ENCODE assay signal across 1 cellular context in genomic region chr16:67537636-67538591, GRCh38.
TF ChIP-seq lines count a peak whose summit lies in the region.

No MANE protein-coding gene starts in this region.

TF ChIP-seq in HepG2, 621 proteins besides CTCF, POLR2A, EP300 and RAD21 (continued from another document and continues in another):
- no peak for TF ChIP-seq HMG20B (CRISPR knock-in tag; conservative IDR thresholded peaks at IDR 0.05)
- TF ChIP-seq PBX3 (CRISPR knock-in tag; IDR thresholded peaks at IDR 0.05; ENCODE audit: borderline replicate concordance): no peak
- TF ChIP-seq NCOA1 (CRISPR knock-in tag; IDR thresholded peaks at IDR 0.05): 0 out of 2 replicates have a peak, but pooled peaks have one; percentile 29
- no peak for TF ChIP-seq ZNF18 (CRISPR knock-in tag; IDR thresholded peaks at IDR 0.05; ENCODE audit: insufficient replicate concordance)
- TF ChIP-seq KDM4B (CRISPR knock-in tag; IDR thresholded peaks at IDR 0.05): no peak
- TF ChIP-seq TEAD2 (CRISPR knock-in tag; IDR thresholded peaks at IDR 0.05): no peak
- TF ChIP-seq ZSCAN9 (CRISPR knock-in tag; IDR thresholded peaks at IDR 0.05; ENCODE audit: borderline replicate concordance): no peak
- TF ChIP-seq NAIF1 (CRISPR knock-in tag; IDR thresholded peaks at IDR 0.05; ENCODE audit: borderline replicate concordance): no peak
- no peak for TF ChIP-seq ZNF335 (CRISPR knock-in tag; IDR thresholded peaks at IDR 0.05)
- TF ChIP-seq ZNF660 (CRISPR knock-in tag; IDR thresholded peaks at IDR 0.05; ENCODE audit: borderline replicate concordance, low read depth): no peak
- TF ChIP-seq RXRB (CRISPR knock-in tag; IDR thresholded peaks at IDR 0.05; ENCODE audit: borderline replicate concordance): peak; percentile 33; the same call in 1 of the 2 replicates
- TF ChIP-seq ZSCAN5A (CRISPR knock-in tag; IDR thresholded peaks at IDR 0.05; ENCODE audit: borderline replicate concordance): no peak
- no peak for TF ChIP-seq WIZ (CRISPR knock-in tag; IDR thresholded peaks at IDR 0.05)
- no peak for TF ChIP-seq CENPX (CRISPR knock-in tag; IDR thresholded peaks at IDR 0.05)
- TF ChIP-seq NBN (conservative IDR thresholded peaks at IDR 0.05): no peak
- TF ChIP-seq ESRRA (CRISPR knock-in tag; IDR thresholded peaks at IDR 0.05; ENCODE audit: low read depth): no peak; the same call in 1 of the 2 replicates
- TF ChIP-seq SNAPC2 (CRISPR knock-in tag; IDR thresholded peaks at IDR 0.05): no peak
- TF ChIP-seq ZBTB42 (CRISPR knock-in tag; IDR thresholded peaks at IDR 0.05): no peak
- no peak for TF ChIP-seq SAFB2 (CRISPR knock-in tag; IDR thresholded peaks at IDR 0.05; ENCODE audit: borderline replicate concordance, low read depth)
- no peak for TF ChIP-seq ZNF564 (CRISPR knock-in tag; IDR thresholded peaks at IDR 0.05)
- no peak for TF ChIP-seq SNAPC4 (CRISPR knock-in tag; IDR thresholded peaks at IDR 0.05)
- TF ChIP-seq HDAC2 (CRISPR knock-in tag; IDR thresholded peaks at IDR 0.05): 0 out of 2 replicates have a peak, but pooled peaks have one; percentile 30
- TF ChIP-seq TBP (CRISPR knock-in tag; IDR thresholded peaks at IDR 0.05): no peak
- no peak for TF ChIP-seq BATF2 (CRISPR knock-in tag; IDR thresholded peaks at IDR 0.05)
- no peak; the same call in 1 of the 2 replicates for TF ChIP-seq DMAP1 (CRISPR knock-in tag; IDR thresholded peaks at IDR 0.05)
- TF ChIP-seq FOXJ3 (CRISPR knock-in tag; IDR thresholded peaks at IDR 0.05; ENCODE audit: borderline replicate concordance): no peak
- TF ChIP-seq BHLHE40 (IDR thresholded peaks at IDR 0.05; ENCODE audit: low read length): no peak
- 0 out of 2 replicates have a peak, but pooled peaks have one; percentile 8 for TF ChIP-seq ONECUT2 (CRISPR knock-in tag; IDR thresholded peaks at IDR 0.05)
- TF ChIP-seq ZNF724P (CRISPR knock-in tag; IDR thresholded peaks at IDR 0.05; ENCODE audit: borderline replicate concordance): no peak
- TF ChIP-seq CHD4 (IDR thresholded peaks at IDR 0.05; ENCODE audit: borderline replicate concordance, low read length): no peak
- TF ChIP-seq HOXD1 (CRISPR knock-in tag; IDR thresholded peaks at IDR 0.05): no peak
- no peak; the same call in 1 of the 2 replicates for TF ChIP-seq ZGPAT (CRISPR knock-in tag; IDR thresholded peaks at IDR 0.05)
- no peak for TF ChIP-seq ZNF703 (CRISPR knock-in tag; IDR thresholded peaks at IDR 0.05; ENCODE audit: borderline replicate concordance)
- no peak for TF ChIP-seq TBX3 (IDR thresholded peaks at IDR 0.05; ENCODE audit: borderline replicate concordance)
- peak; percentile 23; the same call in 1 of the 2 replicates for TF ChIP-seq SKIL (CRISPR knock-in tag; IDR thresholded peaks at IDR 0.05; ENCODE audit: borderline replicate concordance)
- peak; percentile 33; the same call in 1 of the 2 replicates for TF ChIP-seq TFDP2 (CRISPR knock-in tag; IDR thresholded peaks at IDR 0.05)
- no peak; the same call in 1 of the 2 replicates for TF ChIP-seq ZNF678 (CRISPR knock-in tag; IDR thresholded peaks at IDR 0.05)
- no peak; the same call in 1 of the 2 replicates for TF ChIP-seq ZNF326 (CRISPR knock-in tag; IDR thresholded peaks at IDR 0.05; ENCODE audit: borderline replicate concordance)
- TF ChIP-seq IKZF5 (CRISPR knock-in tag; IDR thresholded peaks at IDR 0.05): peak; percentile 59; the same call in 1 of the 2 replicates
- TF ChIP-seq SIX1 (CRISPR knock-in tag; IDR thresholded peaks at IDR 0.05; ENCODE audit: borderline replicate concordance): no peak
- TF ChIP-seq KLF12 (CRISPR knock-in tag; IDR thresholded peaks at IDR 0.05; ENCODE audit: borderline replicate concordance): no peak
- no peak for TF ChIP-seq FOXO1 (CRISPR knock-in tag; IDR thresholded peaks at IDR 0.05)
- no peak for TF ChIP-seq SNAPC5 (CRISPR knock-in tag; IDR thresholded peaks at IDR 0.05; ENCODE audit: borderline replicate concordance)
- no peak for TF ChIP-seq CREB3 (CRISPR knock-in tag; IDR thresholded peaks at IDR 0.05)
- no peak for TF ChIP-seq ZNF878 (CRISPR knock-in tag; IDR thresholded peaks at IDR 0.05)
- no peak for TF ChIP-seq ZBTB3 (CRISPR knock-in tag; IDR thresholded peaks at IDR 0.05; ENCODE audit: borderline replicate concordance, low read depth)
- no peak for TF ChIP-seq KDM5A (IDR thresholded peaks at IDR 0.05; ENCODE audit: borderline replicate concordance, low read length)
- no peak for TF ChIP-seq FOXC1 (CRISPR knock-in tag; IDR thresholded peaks at IDR 0.05; ENCODE audit: borderline replicate concordance)
- no peak for TF ChIP-seq IRF1 (CRISPR knock-in tag; IDR thresholded peaks at IDR 0.05; ENCODE audit: low read depth)
- peak; percentile 79 for TF ChIP-seq HOXA5 (CRISPR knock-in tag; IDR thresholded peaks at IDR 0.05)
